1 cellular context compared by ENCODE assay signal in the genomic region with DNA sequence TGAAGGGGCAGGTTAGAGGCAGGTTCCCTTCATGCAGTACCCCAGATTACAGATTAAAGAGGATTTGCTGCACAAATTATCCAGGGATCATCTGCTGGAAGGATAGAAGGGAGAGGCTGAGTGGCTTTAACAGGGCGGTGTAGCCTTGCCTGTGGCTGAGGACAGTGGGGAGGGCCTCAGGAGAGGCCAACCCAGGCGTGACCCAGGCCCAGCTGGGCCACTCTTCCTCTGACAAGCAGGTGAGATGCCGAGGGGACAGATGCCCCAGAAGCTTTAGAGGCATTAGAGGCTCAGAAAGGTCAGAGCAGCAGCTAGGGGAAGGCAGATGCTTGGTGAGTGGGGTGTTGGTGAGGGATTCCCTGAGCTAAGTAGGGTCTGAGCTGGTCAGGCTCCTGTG.
TF ChIP-seq lines count a peak whose summit lies in the region.

No MANE protein-coding gene starts in this region.

TF ChIP-seq in HepG2, 621 proteins besides CTCF, POLR2A, EP300 and RAD21:
- TF ChIP-seq ZNF878 (CRISPR knock-in tag; IDR thresholded peaks at IDR 0.05) (no peak), KDM5B (CRISPR knock-in tag; IDR thresholded peaks at IDR 0.05; ENCODE audit: borderline replicate concordance) (peak; percentile 41; the same call in 1 of the 2 replicates)
- TF ChIP-seq, protein P1, sequence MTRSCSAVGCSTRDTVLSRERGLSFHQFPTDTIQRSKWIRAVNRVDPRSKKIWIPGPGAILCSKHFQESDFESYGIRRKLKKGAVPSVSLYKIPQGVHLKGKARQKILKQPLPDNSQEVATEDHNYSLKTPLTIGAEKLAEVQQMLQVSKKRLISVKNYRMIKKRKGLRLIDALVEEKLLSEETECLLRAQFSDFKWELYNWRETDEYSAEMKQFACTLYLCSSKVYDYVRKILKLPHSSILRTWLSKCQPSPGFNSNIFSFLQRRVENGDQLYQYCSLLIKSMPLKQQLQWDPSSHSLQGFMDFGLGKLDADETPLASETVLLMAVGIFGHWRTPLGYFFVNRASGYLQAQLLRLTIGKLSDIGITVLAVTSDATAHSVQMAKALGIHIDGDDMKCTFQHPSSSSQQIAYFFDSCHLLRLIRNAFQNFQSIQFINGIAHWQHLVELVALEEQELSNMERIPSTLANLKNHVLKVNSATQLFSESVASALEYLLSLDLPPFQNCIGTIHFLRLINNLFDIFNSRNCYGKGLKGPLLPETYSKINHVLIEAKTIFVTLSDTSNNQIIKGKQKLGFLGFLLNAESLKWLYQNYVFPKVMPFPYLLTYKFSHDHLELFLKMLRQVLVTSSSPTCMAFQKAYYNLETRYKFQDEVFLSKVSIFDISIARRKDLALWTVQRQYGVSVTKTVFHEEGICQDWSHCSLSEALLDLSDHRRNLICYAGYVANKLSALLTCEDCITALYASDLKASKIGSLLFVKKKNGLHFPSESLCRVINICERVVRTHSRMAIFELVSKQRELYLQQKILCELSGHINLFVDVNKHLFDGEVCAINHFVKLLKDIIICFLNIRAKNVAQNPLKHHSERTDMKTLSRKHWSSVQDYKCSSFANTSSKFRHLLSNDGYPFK (CRISPR knock-in tag; IDR thresholded peaks at IDR 0.05; ENCODE audit: borderline replicate concordance): 0 out of 2 replicates have a peak, but pooled peaks have one; percentile 33
- TF ChIP-seq, protein P2, sequence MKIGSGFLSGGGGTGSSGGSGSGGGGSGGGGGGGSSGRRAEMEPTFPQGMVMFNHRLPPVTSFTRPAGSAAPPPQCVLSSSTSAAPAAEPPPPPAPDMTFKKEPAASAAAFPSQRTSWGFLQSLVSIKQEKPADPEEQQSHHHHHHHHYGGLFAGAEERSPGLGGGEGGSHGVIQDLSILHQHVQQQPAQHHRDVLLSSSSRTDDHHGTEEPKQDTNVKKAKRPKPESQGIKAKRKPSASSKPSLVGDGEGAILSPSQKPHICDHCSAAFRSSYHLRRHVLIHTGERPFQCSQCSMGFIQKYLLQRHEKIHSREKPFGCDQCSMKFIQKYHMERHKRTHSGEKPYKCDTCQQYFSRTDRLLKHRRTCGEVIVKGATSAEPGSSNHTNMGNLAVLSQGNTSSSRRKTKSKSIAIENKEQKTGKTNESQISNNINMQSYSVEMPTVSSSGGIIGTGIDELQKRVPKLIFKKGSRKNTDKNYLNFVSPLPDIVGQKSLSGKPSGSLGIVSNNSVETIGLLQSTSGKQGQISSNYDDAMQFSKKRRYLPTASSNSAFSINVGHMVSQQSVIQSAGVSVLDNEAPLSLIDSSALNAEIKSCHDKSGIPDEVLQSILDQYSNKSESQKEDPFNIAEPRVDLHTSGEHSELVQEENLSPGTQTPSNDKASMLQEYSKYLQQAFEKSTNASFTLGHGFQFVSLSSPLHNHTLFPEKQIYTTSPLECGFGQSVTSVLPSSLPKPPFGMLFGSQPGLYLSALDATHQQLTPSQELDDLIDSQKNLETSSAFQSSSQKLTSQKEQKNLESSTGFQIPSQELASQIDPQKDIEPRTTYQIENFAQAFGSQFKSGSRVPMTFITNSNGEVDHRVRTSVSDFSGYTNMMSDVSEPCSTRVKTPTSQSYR (CRISPR knock-in tag; IDR thresholded peaks at IDR 0.05; ENCODE audit: borderline replicate concordance): no peak
- TF ChIP-seq, protein P3, sequence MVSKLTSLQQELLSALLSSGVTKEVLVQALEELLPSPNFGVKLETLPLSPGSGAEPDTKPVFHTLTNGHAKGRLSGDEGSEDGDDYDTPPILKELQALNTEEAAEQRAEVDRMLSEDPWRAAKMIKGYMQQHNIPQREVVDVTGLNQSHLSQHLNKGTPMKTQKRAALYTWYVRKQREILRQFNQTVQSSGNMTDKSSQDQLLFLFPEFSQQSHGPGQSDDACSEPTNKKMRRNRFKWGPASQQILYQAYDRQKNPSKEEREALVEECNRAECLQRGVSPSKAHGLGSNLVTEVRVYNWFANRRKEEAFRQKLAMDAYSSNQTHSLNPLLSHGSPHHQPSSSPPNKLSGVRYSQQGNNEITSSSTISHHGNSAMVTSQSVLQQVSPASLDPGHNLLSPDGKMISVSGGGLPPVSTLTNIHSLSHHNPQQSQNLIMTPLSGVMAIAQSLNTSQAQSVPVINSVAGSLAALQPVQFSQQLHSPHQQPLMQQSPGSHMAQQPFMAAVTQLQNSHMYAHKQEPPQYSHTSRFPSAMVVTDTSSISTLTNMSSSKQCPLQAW (CRISPR knock-in tag; IDR thresholded peaks at IDR 0.05): 0 out of 2 replicates have a peak, but pooled peaks have one; percentile 18
